1 cellular context compared by ENCODE assay signal in genomic region chrX:123256378-123256777, GRCh38.
TF ChIP-seq lines count a peak whose summit lies in the region.

No MANE protein-coding gene starts in this region.

TF ChIP-seq in H1, 55 proteins besides CTCF, POLR2A, EP300 and RAD21 (continued from another document):
- TF ChIP-seq SIN3A (conservative IDR thresholded peaks at IDR 0.05 in 1 of 2, IDR thresholded peaks at IDR 0.05 in 1 of 2; ENCODE audit: low read depth in 1 of 2, low read length in 2 of 2) = no peak
- no peak for TF ChIP-seq BACH1 (IDR thresholded peaks at IDR 0.05; ENCODE audit: low read length)
- no peak for TF ChIP-seq RNF2 (IDR thresholded peaks at IDR 0.05; ENCODE audit: borderline replicate concordance, low read depth, low read length, missing control alignments, poor library complexity, severe bottlenecking)
TF ChIP-seq in H1: peak in this region for 0.
